Comparison of ENCODE assay signal across 16 cellular contexts in genomic region chr15:25675396-25675795, GRCh38.
"Had no signal": no experiment of that assay in that cellular context is flagged by ENCODE, and none has a peak within 500 bp of the region (broad histone marks: within the 10 kb centered on the region; RNA-seq: fewer than 3 reads in every experiment).

No MANE protein-coding gene starts in this region.

- H3K27ac ChIP-seq: pancreas, WERI-Rb-1 had no signal

- ATAC-seq: left colon, pancreas, T-helper 17 cell had no signal

- H3K36me3 Mint-ChIP-seq: naive B cell had no signal

- H3K9me3 Mint-ChIP-seq: activated naive CD4-positive, alpha-beta T cell treated with anti-CD3 and anti-CD28 coated beads, Interleukin-2, amount 10 ng/mL, durations not matched to agents 7 days and 5 days had no signal

- H3K4me3 ChIP-seq: heart right ventricle, pancreas, smooth muscle cell, testis had no signal

- H3K4me1 ChIP-seq: pancreas had no signal

- H3K9me3 ChIP-seq: heart right ventricle, pancreas, testis had no signal

- H3K36me3 ChIP-seq: pancreas, WERI-Rb-1 had no signal

- H3K27me3 ChIP-seq: pancreas, testis had no signal

- H3K4me3 Mint-ChIP-seq: activated CD4-positive, alpha-beta memory T cell treated with anti-CD3 and anti-CD28 coated beads, Interleukin-2, amount 10 ng/mL, durations not matched to agents 7 days and 5 days; activated naive CD4-positive, alpha-beta T cell treated with anti-CD3 and anti-CD28 coated beads, Interleukin-2, amount 10 ng/mL, durations not matched to agents 7 days and 5 days; activated T-cell treated with anti-CD3 and anti-CD28 coated beads, Interleukin-2, amount 50 U/mL, for 24 hours; naive B cell; T-helper 17 cell had no signal

- H3K4me1 Mint-ChIP-seq: activated CD4-positive, alpha-beta memory T cell treated with anti-CD3 and anti-CD28 coated beads, Interleukin-2, amount 10 ng/mL, durations not matched to agents 7 days and 5 days; activated naive CD4-positive, alpha-beta T cell treated with anti-CD3 and anti-CD28 coated beads, Interleukin-2, amount 10 ng/mL, durations not matched to agents 7 days and 5 days had no signal

- H3K27ac Mint-ChIP-seq: activated CD4-positive, alpha-beta memory T cell treated with anti-CD3 and anti-CD28 coated beads, Interleukin-2, amount 10 ng/mL, durations not matched to agents 7 days and 5 days; activated naive CD4-positive, alpha-beta T cell treated with anti-CD3 and anti-CD28 coated beads, Interleukin-2, amount 10 ng/mL, durations not matched to agents 7 days and 5 days; activated T-cell treated with anti-CD3 and anti-CD28 coated beads, Interleukin-2, amount 50 U/mL, for 24 hours; T-helper 17 cell had no signal

- DNase-seq: activated CD4-positive, alpha-beta memory T cell treated with anti-CD3 and anti-CD28 coated beads, Interleukin-2, amount 10 ng/mL, durations not matched to agents 7 days and 5 days; activated CD4-positive, alpha-beta T cell treated with anti-CD3 and anti-CD28 coated beads for 4 hours; activated naive CD4-positive, alpha-beta T cell treated with anti-CD3 and anti-CD28 coated beads, Interleukin-2, amount 10 ng/mL, durations not matched to agents 7 days and 5 days; activated T-cell treated with anti-CD3 and anti-CD28 coated beads, Interleukin-2, amount 50 U/mL, for 24 hours; effector CD8-positive, alpha-beta T cell; naive B cell; pancreas; stimulated activated CD4-positive, alpha-beta T cell treated with anti-CD3 and anti-CD28 coated beads, Interleukin-4, amount 100 ng/mL, for 4 hours; stimulated activated CD8-positive, alpha-beta memory T cell treated with anti-CD3 and anti-CD28 coated beads, Interleukin-4, amount 100 ng/mL, for 48 hours; stimulated activated naive CD4-positive, alpha-beta T cell treated with Interleukin-2 at 50 U/mL for 16 hours; T-helper 17 cell; WERI-Rb-1 had no signal
